Comparison of ENCODE assay signal across 8 cellular contexts in genomic region chr9:33778700-33779351, GRCh38. TPM values are rescaled to one million over a fixed set of nuclear protein-coding genes. Genes with fewer than 3 reads are reported as not detected.
DNase-seq lines count a peak whose midpoint lies in the region; ATAC-seq and TF ChIP-seq lines count a peak whose summit lies in the region.

No MANE protein-coding gene starts in this region.

- no peak overlapping the region for H3K4me3 Mint-ChIP-seq in H9
- H3K4me3 Mint-ChIP-seq in T-helper 17 cell, result no peak overlapping the region

- H4K8ac ChIP-seq in H9 (replicated peaks; ENCODE audit: insufficient read length, low read depth, low read length), result no peak overlapping the region

- H3T11ph ChIP-seq in H9 (ENCODE audit: low read length), result no peak overlapping the region

- no peaks in the 10 kb centered on the region for H3K9me3 Mint-ChIP-seq in H9

- H3K79me2 ChIP-seq in H9 (ENCODE audit: insufficient read depth, low read length), result no peaks in the 10 kb centered on the region

- no peak overlapping the region for H3K23ac ChIP-seq in H9 (ENCODE audit: insufficient read length, low read depth, low read length)

- H4K91ac ChIP-seq in H9 (ENCODE audit: insufficient read length, low read depth, low read length), result no peak overlapping the region

- no peak overlapping the region for H2BK120ac ChIP-seq in H9 (ENCODE audit: low read depth, low read length, poor library complexity, severe bottlenecking)

- TF ChIP-seq CTCF in H9 (conservative IDR thresholded peaks at IDR 0.05), result peak; percentile 81
- peak; percentile 86 for TF ChIP-seq CTCF in brain microvascular endothelial cell (IDR thresholded peaks at IDR 0.05; ENCODE audit: low read depth, low read length, missing control alignments)

- in situ Hi-C loops in G401 (cut with HindIII; ENCODE audit: low sequenced_read_pairs), result no loop called here
- in situ Hi-C loops in brain microvascular endothelial cell (cut with HindIII; ENCODE audit: low pct_ligation_motif_present, low sequenced_read_pairs), result no loop called here

- WGBS in H9 (ENCODE audit: extremely low coverage, insufficient read length, low lambda C conversion rate), result no CpG with 5 or more reads among the region's 6 CpGs

- no peak overlapping the region for H2BK20ac ChIP-seq in H9 (ENCODE audit: low read depth, low read length, poor library complexity, severe bottlenecking)

- H3K27ac Mint-ChIP-seq in H9, result no peak overlapping the region
- no peak overlapping the region for H3K27ac Mint-ChIP-seq in T-helper 17 cell

- no peak overlapping the region for H3K4ac ChIP-seq in H9 (ENCODE audit: low read depth, low read length)

- H3K4me1 ChIP-seq in H9 (ENCODE audit: insufficient read depth, low read length), result no peaks in the 10 kb centered on the region

- H3K4me3 ChIP-seq in brain microvascular endothelial cell (ENCODE audit: low read depth, low read length), result no peak overlapping the region

- ATAC-seq in T-helper 17 cell, result peak; percentile 85

- no peaks in the 10 kb centered on the region for H3K36me3 Mint-ChIP-seq in H9 (ENCODE audit: insufficient read depth in 1 of 3, low read depth in 3 of 3)
- no peaks in the 10 kb centered on the region for H3K36me3 Mint-ChIP-seq in T-helper 17 cell (ENCODE audit: low read depth)

- H3K14ac ChIP-seq in H9 (ENCODE audit: insufficient read depth, low read length), result no peak overlapping the region

- H4K20me1 ChIP-seq in H9 (ENCODE audit: control insufficient read depth, insufficient read depth, insufficient read length), result no peaks in the 10 kb centered on the region

- H3K79me1 ChIP-seq in H9 (ENCODE audit: insufficient read depth, low read depth, low read length, poor library complexity, severe bottlenecking), result no peaks in the 10 kb centered on the region

- H2BK5ac ChIP-seq in H9 (ENCODE audit: insufficient read length, low read length), result no peak overlapping the region

- no peaks in the 10 kb centered on the region for H3K27me3 ChIP-seq in H9 (ENCODE audit: insufficient read depth, low read length)
- H3K27me3 ChIP-seq in brain microvascular endothelial cell (replicated peaks), result no peaks in the 10 kb centered on the region

- H2AK5ac ChIP-seq in H9 (ENCODE audit: insufficient read length, low read length), result no peak overlapping the region

- H3K9me3 ChIP-seq in H9 (ENCODE audit: control insufficient read depth, low read depth, low read length), result no peaks in the 10 kb centered on the region
- no peaks in the 10 kb centered on the region for H3K9me3 ChIP-seq in T-helper 17 cell (ENCODE audit: control insufficient read depth, low read length, poor library complexity, severe bottlenecking)

- H3K56ac ChIP-seq in H9 (ENCODE audit: insufficient read length, low read depth, low read length), result no peak overlapping the region

- H3K27me3 Mint-ChIP-seq in H9 (ENCODE audit: low read depth) (no peaks in the 10 kb centered on the region; the same call in 1 of the 2 replicates), T-helper 17 cell (peaks cover 7% of the 10 kb centered on the region)

- no peak overlapping the region for H4K5ac ChIP-seq in H9 (ENCODE audit: insufficient read length, low read depth, low read length)

- H3K9ac ChIP-seq in H9 (ENCODE audit: extremely low read depth, insufficient read length, low read length), result no peak overlapping the region

- no peak overlapping the region for H2AFZ ChIP-seq in H9 (ENCODE audit: low read length)

- no peak overlapping the region for H3K4me2 ChIP-seq in H9 (ENCODE audit: insufficient read depth, insufficient read length, low read length)

- no peak overlapping the region for H2BK15ac ChIP-seq in H9 (ENCODE audit: low read depth, low read length)

- H2BK12ac ChIP-seq in H9 (ENCODE audit: insufficient read length, low read depth, low read length), result no peak overlapping the region

- H3K27ac ChIP-seq in H9 (ENCODE audit: insufficient read length, low read depth, low read length) (no peak overlapping the region), brain microvascular endothelial cell (no peak overlapping the region)

- H3K36me3 ChIP-seq in brain microvascular endothelial cell (replicated peaks), result no peaks in the 10 kb centered on the region

- H3K4me1 Mint-ChIP-seq in H9, result peaks cover 3 to 5% of the 10 kb centered on the region in 2 experiments
- H3K4me1 Mint-ChIP-seq in T-helper 17 cell, result peaks cover 5% of the 10 kb centered on the region

- DNase-seq in G401 (ENCODE audit: low spot score), result peak; percentile 84
- DNase-seq in H9, result peak; percentile 74
- peak; percentile 76 for DNase-seq in NCI-H1092 treated with DMSO at 0.1 percent for 48 hours (lab: John Stamatoyannopoulos, UW)
- DNase-seq in T-helper 17 cell, result peak in 1 of 3 donors; percentile 31
- peak; percentile 62 for DNase-seq in brain microvascular endothelial cell
- DNase-seq in iris pigment epithelial cell (ENCODE audit: low read depth), result peak; percentile 63
- peak; percentile 36 to 54 for DNase-seq in stimulated activated CD4-positive, alpha-beta T cell treated with anti-CD3 and anti-CD28 coated beads, Interleukin-2, amount 100 ng/mL, for 24 hours
- DNase-seq in OCI-M2 (lab: John Stamatoyannopoulos, UW; ENCODE audit: unreplicated experiment), result no peak

- no peaks in the 10 kb centered on the region for H3K23me2 ChIP-seq in H9 (ENCODE audit: insufficient read length, low read depth, low read length, poor library complexity, severe bottlenecking)

- H3K18ac ChIP-seq in H9 (ENCODE audit: insufficient read length, low read depth, low read length), result no peak overlapping the region

RNA-seq across cellular contexts. Expression of gene PRSS3, which starts 16.5 kb away (rescaled TPM):
- total RNA-seq in G401 (2014; rRNA removed; shearing (Covaris generic)), result not detected in 2 replicates
- total RNA-seq in H9 (2021) (not detected in 2 replicates), T-helper 17 cell (not detected)

RNA-seq across cellular contexts. Expression of gene UBE2R2, which starts 38.1 kb away (rescaled TPM):
- 25.0 and 35.5 TPM in 2 replicates for total RNA-seq in G401 (2014; rRNA removed; shearing (Covaris generic))
- total RNA-seq in H9 (2021) (52.1 and 52.4 TPM in 2 replicates), T-helper 17 cell (10 to 100 TPM; 26.2 to 27.4 TPM)
